In genomic region chr17:40547785-40548478, GRCh38 we compare ENCODE assay signal across 1 cellular context.
A peak's percentile ranks its signal among the peaks of the same experiment; 100 is the strongest.
TF ChIP-seq lines count a peak whose summit lies in the region.

No MANE protein-coding gene starts in this region.

TF ChIP-seq in HepG2, 621 proteins besides CTCF, POLR2A, EP300 and RAD21:
- TF ChIP-seq NONO (IDR thresholded peaks at IDR 0.05) (no peak), NONO (CRISPR knock-in tag; conservative IDR thresholded peaks at IDR 0.05) (no peak), ZNF572 (CRISPR knock-in tag; IDR thresholded peaks at IDR 0.05) (peak; percentile 58; the same call in 1 of the 2 replicates), MNT (IDR thresholded peaks at IDR 0.05) (no peak), KDM1A (CRISPR knock-in tag; IDR thresholded peaks at IDR 0.05) (peak; percentile 70; the same call in 1 of the 2 replicates), RXRA (CRISPR knock-in tag; IDR thresholded peaks at IDR 0.05) (no peak), ZNF143 (CRISPR knock-in tag; IDR thresholded peaks at IDR 0.05) (no peak), ZNF225 (CRISPR knock-in tag; IDR thresholded peaks at IDR 0.05) (no peak), ZC3H13 (CRISPR knock-in tag; IDR thresholded peaks at IDR 0.05) (no peak), ZBTB39 (CRISPR knock-in tag; IDR thresholded peaks at IDR 0.05) (peak; percentile 84; the same call in 1 of the 2 replicates), HOXD1 (CRISPR knock-in tag; IDR thresholded peaks at IDR 0.05) (no peak), NFIC (IDR thresholded peaks at IDR 0.05; ENCODE audit: low read length) (no peak), ZMYM3 (CRISPR knock-in tag; IDR thresholded peaks at IDR 0.05) (peak; percentile 68; the same call in 1 of the 2 replicates), ZNF768 (CRISPR knock-in tag; IDR thresholded peaks at IDR 0.05) (peak; percentile 87), ARID4A (CRISPR knock-in tag; IDR thresholded peaks at IDR 0.05; ENCODE audit: borderline replicate concordance) (peak; percentile 23; the same call in 1 of the 2 replicates), KDM4B (CRISPR knock-in tag; IDR thresholded peaks at IDR 0.05) (0 out of 2 replicates have a peak, but pooled peaks have one; percentile 40), ZNF605 (CRISPR knock-in tag; IDR thresholded peaks at IDR 0.05) (0 out of 2 replicates have a peak, but pooled peaks have one; percentile 5), LCORL (IDR thresholded peaks at IDR 0.05) (no peak), LCORL (CRISPR knock-in tag; IDR thresholded peaks at IDR 0.05) (peak; percentile 54; the same call in 1 of the 2 replicates), HNRNPK (IDR thresholded peaks at IDR 0.05; ENCODE audit: low read depth, low read length, poor library complexity, severe bottlenecking) (no peak), ZNF687 (CRISPR knock-in tag; IDR thresholded peaks at IDR 0.05) (peak; percentile 43), SRY (CRISPR knock-in tag; IDR thresholded peaks at IDR 0.05) (0 out of 2 replicates have a peak, but pooled peaks have one; percentile 0), ZNF251 (CRISPR knock-in tag; IDR thresholded peaks at IDR 0.05) (no peak), ARNT2 (CRISPR knock-in tag; IDR thresholded peaks at IDR 0.05; ENCODE audit: low read depth) (0 out of 2 replicates have a peak, but pooled peaks have one; percentile 15), RCOR2 (CRISPR knock-in tag; IDR thresholded peaks at IDR 0.05) (peak; percentile 86), EEA1 (CRISPR knock-in tag; IDR thresholded peaks at IDR 0.05; ENCODE audit: borderline replicate concordance) (0 out of 2 replicates have a peak, but pooled peaks have one; percentile 35), SMAD9 (CRISPR knock-in tag; IDR thresholded peaks at IDR 0.05) (0 out of 2 replicates have a peak, but pooled peaks have one; percentile 10)
